ENCODE assay signal across 8 cellular contexts in genomic region chr3:44114142-44114541, GRCh38.
A peak's percentile ranks its signal among the peaks of the same experiment; 100 is the strongest.
DNase-seq lines count a peak whose midpoint lies in the region; ATAC-seq, FAIRE-seq and TF ChIP-seq lines count a peak whose summit lies in the region.
"Had no signal": no experiment of that assay in that cellular context is flagged by ENCODE, and none has a peak within 500 bp of the region (broad histone marks: within the 10 kb centered on the region; RNA-seq: fewer than 3 reads in every experiment).

No MANE protein-coding gene starts in this region.

- no peaks in the 10 kb centered on the region for H3K9me3 ChIP-seq in HepG2 (ENCODE audit: low read length)

- no peak for TF ChIP-seq POLR2A in HepG2 (IDR thresholded peaks at IDR 0.05; ENCODE audit: insufficient read depth in 1 of 2, low read depth in 2 of 2, low read length in 2 of 2)

- POLR2A ChIA-PET in HepG2 (lab: Yijun Ruan, JAX): no interaction called here

- in situ Hi-C loops in HepG2 (cut with HindIII; ENCODE audit: extremely low pct_ligation_motif_present, low pct_unique_long_range_greater_than_20kb): loop anchor here (10.0 kb wide), 1 partner anchor 259 kb away; no protein-coding TSS in a partner anchor

- H3K9me3 Mint-ChIP-seq in stimulated activated naive CD8-positive, alpha-beta T cell treated with anti-CD3 and anti-CD28 coated beads, Interleukin-15, amount 100 ng/mL, for 72 hours: no peaks in the 10 kb centered on the region

- peak; percentile 64 for TF ChIP-seq CTCF in GM12872 (IDR thresholded peaks at IDR 0.05; ENCODE audit: insufficient read depth, low read depth, low read length)
- peak; percentile 60 for TF ChIP-seq CTCF in LNCAP (IDR thresholded peaks at IDR 0.05)
- TF ChIP-seq CTCF in HepG2 (CRISPR knock-in tag; IDR thresholded peaks at IDR 0.05): peak; percentile 72

- intact Hi-C loops in HepG2 (cut with micrococcal nuclease; ENCODE audit: unreplicated experiment): loop anchor here (10.0 kb wide), 1 partner anchor 259 kb away; no protein-coding TSS in a partner anchor

- no peak for FAIRE-seq in HepG2 (lab: Jason Lieb, UNC)
- FAIRE-seq: islet of Langerhans had no signal

- peaks cover 0 to 11% of the 10 kb centered on the region in 2 experiments; a peak in 1 of 5 replicates for H3K27me3 ChIP-seq in HepG2 (ENCODE audit: control insufficient read depth in 1 of 2, insufficient read depth in 2 of 2, low read length in 2 of 2)

- no peaks in the 10 kb centered on the region for H3K4me1 ChIP-seq in HepG2 (ENCODE audit: insufficient read depth, low read length)

- no peak overlapping the region for H3K4me3 Mint-ChIP-seq in stimulated activated naive CD8-positive, alpha-beta T cell treated with anti-CD3 and anti-CD28 coated beads, Interleukin-15, amount 100 ng/mL, for 72 hours

- peak overlapping the region in 1 of 2 donors; percentile 9 for H3K27ac Mint-ChIP-seq in stimulated activated naive CD8-positive, alpha-beta T cell treated with anti-CD3 and anti-CD28 coated beads, Interleukin-15, amount 100 ng/mL, for 72 hours

- H3K79me2 ChIP-seq in HepG2 (ENCODE audit: insufficient read depth, low read length): no peaks in the 10 kb centered on the region

- no peaks in the 10 kb centered on the region for H3K4me1 Mint-ChIP-seq in stimulated activated naive CD8-positive, alpha-beta T cell treated with anti-CD3 and anti-CD28 coated beads, Interleukin-15, amount 100 ng/mL, for 72 hours

- DNase-seq in activated naive CD4-positive, alpha-beta T cell treated with Interleukin-2 at 50 U/mL for 16 hours: peak; percentile 36
- DNase-seq in HepG2 (ENCODE audit: low spot score): peak; percentile 13
- peak; percentile 19 to 28 for DNase-seq in stimulated activated naive CD8-positive, alpha-beta T cell treated with anti-CD3 and anti-CD28 coated beads, Interleukin-15, amount 100 ng/mL, for 72 hours
- DNase-seq in epidermal melanocyte (ENCODE audit: insufficient read length, low spot score): no peak
- no peak for DNase-seq in NCI-H187 (lab: John Stamatoyannopoulos, UW)

- H3K4me2 ChIP-seq in HepG2 (ENCODE audit: low read depth, low read length): no peak overlapping the region

- H3K27me3 Mint-ChIP-seq in stimulated activated naive CD8-positive, alpha-beta T cell treated with anti-CD3 and anti-CD28 coated beads, Interleukin-15, amount 100 ng/mL, for 72 hours: peaks cover 65% of the 10 kb centered on the region

- TF ChIP-seq RAD21 in HepG2 (CRISPR knock-in tag; IDR thresholded peaks at IDR 0.05): peak; percentile 46; the same call in 1 of the 2 replicates

- 60% methylated on average over 7 of the region's 12 CpGs for WGBS in HepG2 (ENCODE audit: low lambda C conversion rate)

- no TSS peak for BruUV-seq in HepG2 (replicated peaks; lab: Mats Ljungman, UMichigan)

- H3K27ac ChIP-seq in HepG2 (ENCODE audit: extremely low read length, insufficient read depth, low read length): no peak overlapping the region

- ATAC-seq in HepG2: peak; percentile 95
- peak; percentile 56 for ATAC-seq in stimulated activated naive CD8-positive, alpha-beta T cell treated with anti-CD3 and anti-CD28 coated beads, Interleukin-15, amount 100 ng/mL, for 72 hours

- no peak overlapping the region for H3K9ac ChIP-seq in HepG2 (ENCODE audit: insufficient read depth, low read depth, low read length)

- no peak overlapping the region for H2AFZ ChIP-seq in HepG2 (ENCODE audit: low read length)

- H3K4me3 ChIP-seq in HepG2 (replicated peaks in 1 of 3; ENCODE audit: insufficient read depth in 1 of 3, low read depth in 2 of 3, low read length in 3 of 3): no peak overlapping the region

- TF ChIP-seq EP300 in HepG2 (IDR thresholded peaks at IDR 0.05; ENCODE audit: low read depth in 2 of 2, low read length in 2 of 2) (no peak), HepG2 (CRISPR knock-in tag; IDR thresholded peaks at IDR 0.05; ENCODE audit: borderline replicate concordance) (no peak)

- no peaks in the 10 kb centered on the region for H4K20me1 ChIP-seq in HepG2 (ENCODE audit: insufficient read depth, low read length)

- H3K36me3 ChIP-seq in HepG2 (replicated peaks in 1 of 2; ENCODE audit: control insufficient read depth in 1 of 2, insufficient read depth in 2 of 2, low read length in 2 of 2): no peaks in the 10 kb centered on the region

- CTCF ChIA-PET in HepG2 (lab: Yijun Ruan, JAX; ENCODE audit: low intra/inter-chr PET ratio, low total read pairs): interaction anchor here (1.4 kb wide), 1 partner anchor 570 kb away, joined by 7 read pairs; no protein-coding TSS in a partner anchor

TF ChIP-seq in HepG2, 621 proteins besides CTCF, POLR2A, EP300 and RAD21 (continues in another document):
- TF ChIP-seq ZNF788 (CRISPR knock-in tag; IDR thresholded peaks at IDR 0.05; ENCODE audit: borderline replicate concordance): no peak
- no peak for TF ChIP-seq ARID2 (CRISPR knock-in tag; IDR thresholded peaks at IDR 0.05; ENCODE audit: borderline replicate concordance)
- TF ChIP-seq ZNF589 (CRISPR knock-in tag; conservative IDR thresholded peaks at IDR 0.05): no peak
- TF ChIP-seq STAG1 (CRISPR knock-in tag; IDR thresholded peaks at IDR 0.05): peak; percentile 56
- no peak for TF ChIP-seq CC2D1A (CRISPR knock-in tag; IDR thresholded peaks at IDR 0.05)
- TF ChIP-seq SP140L (CRISPR knock-in tag; IDR thresholded peaks at IDR 0.05; ENCODE audit: borderline replicate concordance): no peak
- TF ChIP-seq CREB1 (IDR thresholded peaks at IDR 0.05): no peak
- TF ChIP-seq CREB1 (CRISPR knock-in tag; IDR thresholded peaks at IDR 0.05): no peak
- no peak for TF ChIP-seq ZNF101 (CRISPR knock-in tag; IDR thresholded peaks at IDR 0.05; ENCODE audit: borderline replicate concordance, low read depth)
- no peak for TF ChIP-seq ZNF713 (CRISPR knock-in tag; IDR thresholded peaks at IDR 0.05)
- no peak for TF ChIP-seq KDM5B (CRISPR knock-in tag; IDR thresholded peaks at IDR 0.05; ENCODE audit: borderline replicate concordance)
- no peak for TF ChIP-seq KLF12 (CRISPR knock-in tag; IDR thresholded peaks at IDR 0.05; ENCODE audit: borderline replicate concordance)
- TF ChIP-seq SRF (IDR thresholded peaks at IDR 0.05; ENCODE audit: low read depth, low read length): no peak
- no peak for TF ChIP-seq PRDM15 (CRISPR knock-in tag; IDR thresholded peaks at IDR 0.05)
- TF ChIP-seq NFE2 (CRISPR knock-in tag; IDR thresholded peaks at IDR 0.05): no peak
- TF ChIP-seq NFE2L2 (IDR thresholded peaks at IDR 0.05; ENCODE audit: low read length): no peak
- TF ChIP-seq TEAD3 (CRISPR knock-in tag; optimal IDR thresholded peaks at IDR 0.05; ENCODE audit: borderline replicate concordance): peak; percentile 77
- TF ChIP-seq MBD4 (IDR thresholded peaks at IDR 0.05; ENCODE audit: borderline replicate concordance, low read length): no peak
- no peak for TF ChIP-seq SPEN (CRISPR knock-in tag; IDR thresholded peaks at IDR 0.05; ENCODE audit: low read depth)
- TF ChIP-seq HNRNPLL (IDR thresholded peaks at IDR 0.05; ENCODE audit: low read depth, low read length, poor library complexity, severe bottlenecking): peak; percentile 32
- no peak for TF ChIP-seq ATF1 (CRISPR knock-in tag; IDR thresholded peaks at IDR 0.05)
- no peak for TF ChIP-seq ETV5 (CRISPR knock-in tag; IDR thresholded peaks at IDR 0.05; ENCODE audit: borderline replicate concordance)
- no peak for TF ChIP-seq PATZ1 (CRISPR knock-in tag; IDR thresholded peaks at IDR 0.05)
- no peak for TF ChIP-seq ZBTB1 (CRISPR knock-in tag; IDR thresholded peaks at IDR 0.05; ENCODE audit: borderline replicate concordance)
- TF ChIP-seq RFX1 (IDR thresholded peaks at IDR 0.05): no peak
- TF ChIP-seq GLI4 (CRISPR knock-in tag; IDR thresholded peaks at IDR 0.05; ENCODE audit: borderline replicate concordance): no peak
- TF ChIP-seq ZNF282 (IDR thresholded peaks at IDR 0.05; ENCODE audit: partially characterized antibody): no peak

Comparison
In these comparisons a context has a peak if more than half of its experiments do, and no peak if none do; other contexts are left out.
1. DNase-seq: peak in activated naive CD4-positive, alpha-beta T cell treated with Interleukin-2 at 50 U/mL for 16 hours (single experiment), HepG2 (single experiment) and stimulated activated naive CD8-positive, alpha-beta T cell treated with anti-CD3 and anti-CD28 coated beads, Interleukin-15, amount 100 ng/mL, for 72 hours (2 of 2); none in epidermal melanocyte (single experiment) and NCI-H187 (0 of 2).
2. Peak in every context shown above with its lines, with median percentiles within 50 percentile points of each other: CTCF ChIP-seq.